1 cellular context compared by ENCODE assay signal in genomic region chr1:2630498-2631135, GRCh38.
TF ChIP-seq lines count a peak whose summit lies in the region.

No MANE protein-coding gene starts in this region.

TF ChIP-seq in K562, 482 proteins besides CTCF, POLR2A, EP300 and RAD21:
- peak in 1 of 2 experiments; percentile 33; a peak in 1 of 4 replicates for TF ChIP-seq KDM1A (IDR thresholded peaks at IDR 0.05)
- TF ChIP-seq ZNF79 (CRISPR knock-in tag; IDR thresholded peaks at IDR 0.05; ENCODE audit: low read depth), result no peak
- 0 out of 2 replicates have a peak, but pooled peaks have one; percentile 5 for TF ChIP-seq USF1 (CRISPR knock-in tag; IDR thresholded peaks at IDR 0.05)
- peak; percentile 11; the same call in 1 of the 2 replicates for TF ChIP-seq BHLHE40 (IDR thresholded peaks at IDR 0.05; ENCODE audit: low read length)
- peak; percentile 5; the same call in 1 of the 2 replicates for TF ChIP-seq ZBTB43 (CRISPR knock-in tag; IDR thresholded peaks at IDR 0.05)
- TF ChIP-seq, protein P1, sequence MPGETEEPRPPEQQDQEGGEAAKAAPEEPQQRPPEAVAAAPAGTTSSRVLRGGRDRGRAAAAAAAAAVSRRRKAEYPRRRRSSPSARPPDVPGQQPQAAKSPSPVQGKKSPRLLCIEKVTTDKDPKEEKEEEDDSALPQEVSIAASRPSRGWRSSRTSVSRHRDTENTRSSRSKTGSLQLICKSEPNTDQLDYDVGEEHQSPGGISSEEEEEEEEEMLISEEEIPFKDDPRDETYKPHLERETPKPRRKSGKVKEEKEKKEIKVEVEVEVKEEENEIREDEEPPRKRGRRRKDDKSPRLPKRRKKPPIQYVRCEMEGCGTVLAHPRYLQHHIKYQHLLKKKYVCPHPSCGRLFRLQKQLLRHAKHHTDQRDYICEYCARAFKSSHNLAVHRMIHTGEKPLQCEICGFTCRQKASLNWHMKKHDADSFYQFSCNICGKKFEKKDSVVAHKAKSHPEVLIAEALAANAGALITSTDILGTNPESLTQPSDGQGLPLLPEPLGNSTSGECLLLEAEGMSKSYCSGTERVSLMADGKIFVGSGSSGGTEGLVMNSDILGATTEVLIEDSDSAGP (CRISPR knock-in tag; IDR thresholded peaks at IDR 0.05), result no peak
- TF ChIP-seq, protein P2, sequence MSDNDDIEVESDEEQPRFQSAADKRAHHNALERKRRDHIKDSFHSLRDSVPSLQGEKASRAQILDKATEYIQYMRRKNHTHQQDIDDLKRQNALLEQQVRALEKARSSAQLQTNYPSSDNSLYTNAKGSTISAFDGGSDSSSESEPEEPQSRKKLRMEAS (CRISPR knock-in tag; IDR thresholded peaks at IDR 0.05), result peak; percentile 51; the same call in 1 of the 2 replicates
